ENCODE assay signal across 11 cellular contexts in genomic region chr7:151754688-151755130, GRCh38.
DNase-seq lines count a peak whose midpoint lies in the region; ATAC-seq and TF ChIP-seq lines count a peak whose summit lies in the region.
"Had no signal": no experiment of that assay in that cellular context is flagged by ENCODE, and none has a peak within 500 bp of the region (broad histone marks: within the 10 kb centered on the region; RNA-seq: fewer than 3 reads in every experiment).

No MANE protein-coding gene starts in this region.

- H3K27me3 Mint-ChIP-seq in activated naive CD8-positive, alpha-beta T cell = no peaks in the 10 kb centered on the region
- no peaks in the 10 kb centered on the region for H3K27me3 Mint-ChIP-seq in activated naive CD8-positive, alpha-beta T cell treated with anti-CD3 and anti-CD28 coated beads, Interleukin-2, amount 50 U/mL, for 24 hours
- H3K27me3 Mint-ChIP-seq in endodermal cell (ENCODE audit: insufficient read depth) (no peaks in the 10 kb centered on the region), nephron progenitor cell (ENCODE audit: low read depth, poor library complexity) (peaks cover 13% of the 10 kb centered on the region)

- H3K4me3 Mint-ChIP-seq in activated naive CD8-positive, alpha-beta T cell = no peak overlapping the region
- no peak overlapping the region for H3K4me3 Mint-ChIP-seq in activated naive CD8-positive, alpha-beta T cell treated with anti-CD3 and anti-CD28 coated beads, Interleukin-2, amount 50 U/mL, for 24 hours
- H3K4me3 Mint-ChIP-seq in endodermal cell (no peak overlapping the region), nephron progenitor cell (no peak overlapping the region)
- H3K4me3 Mint-ChIP-seq: neural crest cell had no signal

- H3K4me1 Mint-ChIP-seq in activated naive CD8-positive, alpha-beta T cell (ENCODE audit: low read depth) = peaks cover 29% of the 10 kb centered on the region
- peaks cover 20% of the 10 kb centered on the region for H3K4me1 Mint-ChIP-seq in activated naive CD8-positive, alpha-beta T cell treated with anti-CD3 and anti-CD28 coated beads, Interleukin-2, amount 50 U/mL, for 24 hours
- peaks cover 13% of the 10 kb centered on the region for H3K4me1 Mint-ChIP-seq in endodermal cell
- peaks cover 65% of the 10 kb centered on the region for H3K4me1 Mint-ChIP-seq in nephron progenitor cell

- no peak for ATAC-seq in activated naive CD8-positive, alpha-beta T cell treated with anti-CD3 and anti-CD28 coated beads, Interleukin-2, amount 50 U/mL, for 24 hours
- ATAC-seq in upper lobe of left lung (ENCODE audit: low FRiP score in 2 of 2) (no peak), GM18861 (IDR thresholded peaks at IDR 0.05; ENCODE audit: unreplicated experiment) (no peak)
- ATAC-seq: stimulated activated naive CD8-positive, alpha-beta T cell treated with anti-CD3 and anti-CD28 coated beads, Interleukin-15, Interleukin-2, amounts not matched to agents 100 U/mL and 50 U/mL, for 24 hours had no signal

- TF ChIP-seq EP300 in upper lobe of left lung (IDR thresholded peaks at IDR 0.05) = no peak

- no peaks in the 10 kb centered on the region for H3K4me1 ChIP-seq in endodermal cell (ENCODE audit: control insufficient read depth, insufficient read depth, low read length)
- H3K4me1 ChIP-seq in upper lobe of left lung = peaks cover 23 to 30% (median 25%) of the 10 kb centered on the region in 4 donors

- peaks cover 5% of the 10 kb centered on the region for H3K36me3 Mint-ChIP-seq in activated naive CD8-positive, alpha-beta T cell
- H3K36me3 Mint-ChIP-seq in activated naive CD8-positive, alpha-beta T cell treated with anti-CD3 and anti-CD28 coated beads, Interleukin-2, amount 50 U/mL, for 24 hours (ENCODE audit: low read depth) = no peaks in the 10 kb centered on the region
- H3K36me3 Mint-ChIP-seq in endodermal cell (ENCODE audit: low read depth) (no peaks in the 10 kb centered on the region), nephron progenitor cell (ENCODE audit: low read depth) (no peaks in the 10 kb centered on the region)

- WGBS in endodermal cell (ENCODE audit: insufficient coverage in 1 of 2, insufficient read length in 1 of 2), 2 experiments = 87 to 91% methylated on average over 7 to 14 of the region's 17 CpGs
- WGBS in upper lobe of left lung, 2 donors = 81 to 91% methylated on average over 13 to 17 of the region's 17 CpGs

- DNase-seq in activated naive CD8-positive, alpha-beta T cell treated with anti-CD3 and anti-CD28 coated beads, Interleukin-2, amount 50 U/mL, for 24 hours = no peak
- DNase-seq in endodermal cell (peak; percentile 60), nephron progenitor cell (no peak), upper lobe of left lung (peak in 1 of 2 donors; percentile 42), pons (ENCODE audit: low spot score) (no peak), NCI-H187 treated with DMSO at 0.1 percent for 48 hours (lab: John Stamatoyannopoulos, UW) (no peak)

- H3K27me3 ChIP-seq in endodermal cell (ENCODE audit: control insufficient read depth, insufficient read depth, low read length, poor library complexity, severe bottlenecking) (no peaks in the 10 kb centered on the region), upper lobe of left lung (no peaks in the 10 kb centered on the region)

- H3K9me3 ChIP-seq in endodermal cell (ENCODE audit: control insufficient read depth, low read length) = no peaks in the 10 kb centered on the region
- H3K9me3 ChIP-seq in upper lobe of left lung = no peaks in the 10 kb centered on the region

- no peaks in the 10 kb centered on the region for H3K9me3 Mint-ChIP-seq in activated naive CD8-positive, alpha-beta T cell (ENCODE audit: low read depth)
- H3K9me3 Mint-ChIP-seq in activated naive CD8-positive, alpha-beta T cell treated with anti-CD3 and anti-CD28 coated beads, Interleukin-2, amount 50 U/mL, for 24 hours = no peaks in the 10 kb centered on the region
- H3K9me3 Mint-ChIP-seq in endodermal cell = no peaks in the 10 kb centered on the region
- H3K9me3 Mint-ChIP-seq in nephron progenitor cell = peaks cover 3% of the 10 kb centered on the region
- H3K9me3 Mint-ChIP-seq: activated T-helper 2 cell treated with anti-CD3 and anti-CD28 coated beads, Interferon-gamma antibody, Interleukin-2, Interleukin-4, amounts not matched to agents 10 μg/mL and 5 μg/mL and 100 μg/mL, durations not matched to agents 14 hours and 24 hours and 36 hours; neural crest cell had no signal

- H3K4me3 ChIP-seq in endodermal cell (ENCODE audit: low read length) (no peak overlapping the region), upper lobe of left lung (no peak overlapping the region)

- H3K36me3 ChIP-seq in endodermal cell (ENCODE audit: control insufficient read depth, insufficient read depth, low read length) = no peaks in the 10 kb centered on the region
- no peaks in the 10 kb centered on the region for H3K36me3 ChIP-seq in upper lobe of left lung

- H3K27ac Mint-ChIP-seq in activated naive CD8-positive, alpha-beta T cell = peak overlapping the region; percentile 16
- no peak overlapping the region for H3K27ac Mint-ChIP-seq in activated naive CD8-positive, alpha-beta T cell treated with anti-CD3 and anti-CD28 coated beads, Interleukin-2, amount 50 U/mL, for 24 hours
- H3K27ac Mint-ChIP-seq in endodermal cell (peak overlapping the region; percentile 87), nephron progenitor cell (peak overlapping the region; percentile 77)

- H3K27ac ChIP-seq in endodermal cell (ENCODE audit: low read depth, low read length) (no peak overlapping the region), upper lobe of left lung (peak overlapping the region; percentile 63 to 74 (median 72))

- no peak overlapping the region for H3K9ac ChIP-seq in endodermal cell (ENCODE audit: extremely low read depth, low read length, poor library complexity, severe bottlenecking)

- no peak for TF ChIP-seq CTCF in endodermal cell (conservative IDR thresholded peaks at IDR 0.05)
- no peak for TF ChIP-seq CTCF in nephron progenitor cell (IDR thresholded peaks at IDR 0.05)
- TF ChIP-seq CTCF in upper lobe of left lung (IDR thresholded peaks at IDR 0.05) = no peak

- TF ChIP-seq POLR2A in upper lobe of left lung (IDR thresholded peaks at IDR 0.05) = no peak
